In genomic region chr1:197356723-197357533, GRCh38 we compare ENCODE assay signal across 8 cellular contexts.
DNase-seq lines count a peak whose midpoint lies in the region; ATAC-seq, FAIRE-seq and TF ChIP-seq lines count a peak whose summit lies in the region.

No MANE protein-coding gene starts in this region.

- no peaks in the 10 kb centered on the region for H3K9me2 ChIP-seq in OCI-LY1 (ENCODE audit: low read depth, low read length)

- no peaks in the 10 kb centered on the region for H4K20me1 ChIP-seq in OCI-LY1 (ENCODE audit: insufficient read depth, low read length)

- no peaks in the 10 kb centered on the region for H3K79me2 ChIP-seq in OCI-LY1 (ENCODE audit: insufficient read depth, low read length)

- no peak for FAIRE-seq in urothelium cell line (lab: Jason Lieb, UNC)

- TF ChIP-seq CTCF in OCI-LY1 (IDR thresholded peaks at IDR 0.05; ENCODE audit: low read length) (peak; percentile 79), cardiac fibroblast (IDR thresholded peaks at IDR 0.05; ENCODE audit: low read depth, low read length) (peak; percentile 75)

- ATAC-seq in GM19452 (IDR thresholded peaks at IDR 0.05; ENCODE audit: unreplicated experiment), result peak; percentile 62

- DNase-seq in DMS53 (lab: John Stamatoyannopoulos, UW) (peak; percentile 78), HPDE6-E6E7 (ENCODE audit: extremely low spot score) (peak; percentile 21), cardiac fibroblast (ENCODE audit: low read depth in 2 of 2) (peak; percentile 71 to 80), kidney tubule cell (ENCODE audit: low spot score) (peak; percentile 75), urothelium cell line (ENCODE audit: low spot score) (peak; percentile 32), KG1 (lab: John Stamatoyannopoulos, UW) (no peak)

- no peaks in the 10 kb centered on the region for H3K36me3 ChIP-seq in OCI-LY1 (ENCODE audit: insufficient read depth, low read length)

- no peaks in the 10 kb centered on the region for H3F3A ChIP-seq in OCI-LY1 (ENCODE audit: insufficient read depth, low read length)

- H3K9ac ChIP-seq in OCI-LY1 (ENCODE audit: low read length), result no peak overlapping the region

- H2AFZ ChIP-seq in OCI-LY1 (ENCODE audit: low read length), result no peak overlapping the region

- no peaks in the 10 kb centered on the region for H3K9me3 ChIP-seq in OCI-LY1 (ENCODE audit: low read length)

- H3K4me1 ChIP-seq in OCI-LY1 (ENCODE audit: insufficient read depth, low read length, severe bottlenecking), result no peaks in the 10 kb centered on the region

- H3K27ac ChIP-seq in OCI-LY1 (ENCODE audit: low read depth, low read length, poor library complexity, severe bottlenecking), result no peak overlapping the region

- no peak overlapping the region for H3K4me3 ChIP-seq in OCI-LY1 (ENCODE audit: low read depth, low read length, poor library complexity, severe bottlenecking)
- H3K4me3 ChIP-seq in cardiac fibroblast (replicated peaks in 1 of 2; ENCODE audit: low read depth in 2 of 2, low read length in 2 of 2), result no peak overlapping the region

- H3K4me2 ChIP-seq in OCI-LY1 (ENCODE audit: low read length), result no peak overlapping the region

- no peaks in the 10 kb centered on the region for H3K27me3 ChIP-seq in OCI-LY1 (ENCODE audit: insufficient read depth, low read length)
